18 cellular contexts compared by ENCODE assay signal in the genomic region with DNA sequence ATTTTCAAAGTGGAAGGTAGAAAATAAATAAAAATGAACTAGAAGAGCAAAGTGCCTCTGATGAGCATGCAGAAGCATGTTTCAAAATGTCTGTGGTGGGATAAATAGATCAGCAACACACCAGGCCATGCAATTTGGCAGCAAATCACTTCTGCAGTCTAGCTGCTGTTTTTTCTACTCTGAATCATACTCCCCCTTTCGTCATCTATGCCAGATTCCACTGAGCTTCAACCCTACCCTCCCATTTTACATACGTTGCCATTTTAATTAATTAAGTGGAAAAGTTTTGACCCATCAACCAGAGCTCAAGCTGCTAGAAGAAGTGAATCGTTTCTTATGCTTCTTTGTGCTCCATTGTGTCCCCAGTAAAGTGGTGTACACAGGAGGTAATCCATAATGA.
DNase-seq lines count a peak whose midpoint lies in the region; ATAC-seq and TF ChIP-seq lines count a peak whose summit lies in the region.
"Had no signal": no experiment of that assay in that cellular context is flagged by ENCODE, and none has a peak within 500 bp of the region (broad histone marks: within the 10 kb centered on the region; RNA-seq: fewer than 3 reads in every experiment).

No MANE protein-coding gene starts in this region.

- H3K27ac ChIP-seq in PC-3 (ENCODE audit: low read length) (peak overlapping the region; percentile 92), Peyer's patch (no peak overlapping the region)
- H3K27ac ChIP-seq: uterus had no signal

- H3F3A ChIP-seq in PC-3 (ENCODE audit: low read length, unreplicated experiment), result no peaks in the 10 kb centered on the region

- H2AFZ ChIP-seq in PC-3 (ENCODE audit: low read length), result no peak overlapping the region
- H2AFZ ChIP-seq: GM23338 had no signal

- POLR2A ChIA-PET in PC-3 (lab: Charles Lee; ENCODE audit: unreplicated experiment), result no interaction called here

- H3K36me3 ChIP-seq in PC-3 (ENCODE audit: low read depth, low read length) (no peaks in the 10 kb centered on the region), Peyer's patch (no peaks in the 10 kb centered on the region)
- H3K36me3 ChIP-seq: uterus had no signal

- no peaks in the 10 kb centered on the region for H3K9me3 ChIP-seq in PC-3 (ENCODE audit: low read length)
- H3K9me3 ChIP-seq in Peyer's patch, result no peaks in the 10 kb centered on the region
- H3K9me3 ChIP-seq: uterus had no signal

- H3K27me3 ChIP-seq in PC-3 (ENCODE audit: low read length), result no peaks in the 10 kb centered on the region
- no peaks in the 10 kb centered on the region for H3K27me3 ChIP-seq in Peyer's patch
- H3K27me3 ChIP-seq: uterus had no signal

- peak overlapping the region; percentile 33; the same call in 1 of the 2 replicates for H3K9ac ChIP-seq in PC-3 (ENCODE audit: low read length)

- H4K20me1 ChIP-seq in PC-3 (ENCODE audit: low read length), result no peaks in the 10 kb centered on the region

- in situ Hi-C loops in Caki2 (cut with HindIII; ENCODE audit: low pct_unique_long_range_greater_than_20kb, low sequenced_read_pairs), result no loop called here

- H3K4me1 ChIP-seq in PC-3 (ENCODE audit: insufficient read depth, low read length) (peaks cover 29% of the 10 kb centered on the region), Peyer's patch (no peaks in the 10 kb centered on the region)
- H3K4me1 ChIP-seq: uterus had no signal

- BruUV-seq in PC-3 (replicated peaks; lab: Mats Ljungman, UMichigan), result no TSS peak

- DNase-seq in Caki2 (ENCODE audit: low read depth), result peak; percentile 67
- DNase-seq in PC-3, result peak; percentile 46
- DNase-seq in choroid plexus epithelial cell (ENCODE audit: low read depth), result peak; percentile 81
- DNase-seq in kidney glomerular epithelial cell (lab: John Stamatoyannopoulos, UW), result peak; percentile 46
- DNase-seq in NCI-H1436 treated with DMSO at 0.1 percent for 48 hours (lab: John Stamatoyannopoulos, UW), result no peak
- DNase-seq in Peyer's patch, result no peak
- DNase-seq: activated naive CD8-positive, alpha-beta T cell treated with anti-CD3 and anti-CD28 coated beads for 36 hours; central memory CD4-positive, alpha-beta T cell; DMS 273 treated with DMSO at 0.1 percent for 48 hours; GDM1; MM.1S; NCI-H187; NCI-H345; uterus had no signal

- TF ChIP-seq CTCF in PC-3 (conservative IDR thresholded peaks at IDR 0.05; ENCODE audit: low read depth, low read length) (no peak), choroid plexus epithelial cell (conservative IDR thresholded peaks at IDR 0.05; ENCODE audit: low read depth, low read length) (no peak), Peyer's patch (IDR thresholded peaks at IDR 0.05) (no peak)

- H3K4me3 ChIP-seq in PC-3 (ENCODE audit: low read length), result no peak overlapping the region
- H3K4me3 ChIP-seq in choroid plexus epithelial cell (ENCODE audit: low read depth, low read length), result no peak overlapping the region
- H3K4me3 ChIP-seq in Peyer's patch, result no peak overlapping the region
- H3K4me3 ChIP-seq: GM23338, uterus had no signal

- CTCF ChIA-PET in PC-3 (lab: Charles Lee), result no interaction called here

- peak overlapping the region; percentile 36 for H3K4me2 ChIP-seq in PC-3 (ENCODE audit: low read length)
- H3K4me2 ChIP-seq: GM23338 had no signal

- H3K9me2 ChIP-seq in PC-3 (replicated peaks; ENCODE audit: low read length), result no peaks in the 10 kb centered on the region

- ATAC-seq in PC-3 (no peak; the same call in 1 of the 2 replicates), GM18517 (IDR thresholded peaks at IDR 0.05; ENCODE audit: unreplicated experiment) (no peak), HG02642 (IDR thresholded peaks at IDR 0.05; ENCODE audit: poor library complexity, unreplicated experiment) (no peak)
- ATAC-seq: GM23338, left lobe of liver had no signal

- intact Hi-C loops in PC-3 (cut with micrococcal nuclease), result loop anchor here (5.0 kb wide), 1 partner anchor 200 kb away; no protein-coding TSS in a partner anchor

- TF ChIP-seq POLR2A in Peyer's patch (IDR thresholded peaks at IDR 0.05), result no peak

- H3K79me2 ChIP-seq in PC-3 (ENCODE audit: low read length), result no peaks in the 10 kb centered on the region

Comparison
In these comparisons a context has a peak if more than half of its experiments do, and no peak if none do; other contexts are left out.
1. DNase-seq: peak in Caki2 (single experiment), PC-3 (single experiment), choroid plexus epithelial cell (single experiment) and kidney glomerular epithelial cell (single experiment); none in NCI-H1436 treated with DMSO at 0.1 percent for 48 hours (single experiment) and Peyer's patch (0 of 3).